ENCODE assay signal across 8 cellular contexts in the genomic region with DNA sequence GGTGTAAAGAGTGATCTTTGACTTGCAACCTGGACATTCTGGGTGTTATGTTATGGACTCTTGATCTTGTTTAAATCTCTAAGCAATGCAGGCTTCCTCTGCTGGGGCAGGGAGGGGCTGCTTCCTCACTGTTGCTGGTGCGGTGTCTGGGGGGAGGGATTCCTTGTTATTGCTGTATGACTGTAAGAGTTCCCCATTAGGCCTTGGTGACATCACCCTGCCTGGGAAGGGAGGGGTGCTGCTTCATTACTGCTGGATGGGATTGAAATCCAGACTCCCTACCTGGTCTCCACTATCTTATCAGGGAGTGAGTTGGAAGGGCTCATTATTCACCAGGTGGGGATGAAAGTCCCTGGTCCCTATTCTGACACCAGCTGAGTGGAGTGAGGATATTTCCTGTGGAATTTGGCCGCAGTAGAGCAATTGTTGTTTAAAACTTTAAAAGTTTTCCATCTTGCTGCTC. TPM values are rescaled to one million over a fixed set of nuclear protein-coding genes. Genes with fewer than 3 reads are reported as not detected.
DNase-seq lines count a peak whose midpoint lies in the region; ATAC-seq and TF ChIP-seq lines count a peak whose summit lies in the region.

No MANE protein-coding gene starts in this region.

- TF ChIP-seq CTCF in epithelial cell of esophagus (IDR thresholded peaks at IDR 0.05; ENCODE audit: insufficient read depth, low read depth, low read length, missing control alignments) (no peak), natural killer cell (IDR thresholded peaks at IDR 0.05) (no peak)

- peaks cover 41 to 53% of the 10 kb centered on the region in 2 donors for H3K4me1 Mint-ChIP-seq in natural killer cell

- no peak overlapping the region for H3K4me3 Mint-ChIP-seq in natural killer cell

- no peaks in the 10 kb centered on the region for H3K9me3 Mint-ChIP-seq in natural killer cell

- ATAC-seq in natural killer cell: peak; percentile 29 to 52 (median 46)

- no peak overlapping the region for H3K4me3 ChIP-seq in epithelial cell of esophagus (ENCODE audit: low read length)

- no peaks in the 10 kb centered on the region for H3K36me3 Mint-ChIP-seq in natural killer cell

- no peaks in the 10 kb centered on the region for H3K27me3 Mint-ChIP-seq in natural killer cell (ENCODE audit: low read depth in 2 of 2)

- intact Hi-C loops in natural killer cell (cut with micrococcal nuclease): no loop called here

- peak overlapping the region; percentile 3 to 80 for H3K27ac Mint-ChIP-seq in natural killer cell

- peak; percentile 50 for DNase-seq in ELF-1 (ENCODE audit: low read depth, low spot score)
- peak; percentile 54 for DNase-seq in SKM-1 treated with dmso at 0.1 percent for 144 hours (lab: John Stamatoyannopoulos, UW; ENCODE audit: unreplicated experiment)
- peak; percentile 63 for DNase-seq in epithelial cell of esophagus (ENCODE audit: low read depth)
- no peak for DNase-seq in natural killer cell
- DNase-seq in Ammon's horn (ENCODE audit: low spot score): no peak
- no peak for DNase-seq in OCI-M1 (lab: John Stamatoyannopoulos, UW)
- no peak for DNase-seq in pons (ENCODE audit: low spot score)
- no peak for DNase-seq in nucleus accumbens (lab: John Stamatoyannopoulos, UW)

RNA-seq across cellular contexts. Expression of a gene that starts 8.8 kb away (rescaled TPM):
- 10 to 100 TPM; 69.2 to 86.7 (median 81.4) TPM for total RNA-seq in natural killer cell

RNA-seq across cellular contexts. Expression of a gene that starts 33.1 kb away (rescaled TPM):
- total RNA-seq in natural killer cell: 100 to 1,000 TPM in 1 of 3 donors, 10 to 100 TPM in 2; 93.1 to 101 (median 94.1) TPM

RNA-seq across cellular contexts. Expression of a gene that starts 41.5 kb away (rescaled TPM):
- 10 to 100 TPM; 67.8 to 85.5 (median 84.5) TPM for total RNA-seq in natural killer cell

Comparison
In these comparisons a context has a peak if more than half of its experiments do, and no peak if none do; other contexts are left out.
1. DNase-seq: peak in ELF-1 (single experiment), SKM-1 treated with dmso at 0.1 percent for 144 hours (single experiment) and epithelial cell of esophagus (single experiment); none in natural killer cell (single experiment), Ammon's horn (single experiment), OCI-M1 (single experiment), pons (single experiment) and nucleus accumbens (0 of 56).